23 cellular contexts compared by ENCODE assay signal in the genomic region with DNA sequence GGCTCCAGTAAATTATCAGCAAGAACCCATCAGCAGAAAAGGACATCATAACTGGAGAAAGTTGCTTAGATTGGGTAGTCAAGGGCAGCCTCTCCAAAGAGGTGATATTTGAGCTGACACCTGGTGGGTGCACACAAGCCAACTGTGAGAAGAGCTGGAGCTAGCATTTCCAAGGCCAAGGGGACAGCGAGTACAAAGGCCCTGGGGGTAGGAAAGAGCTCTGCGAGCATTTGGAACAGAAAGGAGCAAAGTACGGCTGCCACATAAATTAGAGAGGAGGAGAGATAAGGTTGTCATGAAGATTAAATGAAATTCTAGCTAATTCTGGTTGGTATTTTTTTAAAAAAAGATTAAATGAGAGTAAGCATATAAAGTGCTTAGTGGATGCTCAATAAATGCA.
"Had no signal": no experiment of that assay in that cellular context is flagged by ENCODE, and none has a peak within 500 bp of the region (broad histone marks: within the 10 kb centered on the region; RNA-seq: fewer than 3 reads in every experiment).

No MANE protein-coding gene starts in this region.

- H3K27ac Mint-ChIP-seq: naive thymus-derived CD4-positive, alpha-beta T cell; nephron progenitor cell; stimulated activated naive B cell treated with anti-CD40 and anti-IgM and Interleukin-4, amounts not matched to agents 10 μg/mL and 1 μg/mL and 100 μg/mL, for 72 hours; stimulated activated naive CD8-positive, alpha-beta T cell treated with anti-CD3 and anti-CD28 coated beads, Interleukin-15, amount 100 ng/mL, for 72 hours had no signal

- H3K4me3 ChIP-seq: colonic mucosa, esophagus squamous epithelium, gastroesophageal sphincter, psoas muscle, thoracic aorta, transverse colon had no signal

- ATAC-seq: gastroesophageal sphincter; left lobe of liver; naive thymus-derived CD4-positive, alpha-beta T cell; sciatic nerve; stimulated activated naive B cell treated with anti-CD40 and anti-IgM and Interleukin-4, amounts not matched to agents 10 μg/mL and 1 μg/mL and 100 μg/mL, for 72 hours; stimulated activated naive CD8-positive, alpha-beta T cell treated with anti-CD3 and anti-CD28 coated beads, Interleukin-15, amount 100 ng/mL, for 72 hours had no signal

- H3K27me3 ChIP-seq: colonic mucosa, esophagus squamous epithelium, gastroesophageal sphincter, transverse colon had no signal

- H3K4me3 Mint-ChIP-seq: naive thymus-derived CD4-positive, alpha-beta T cell; nephron progenitor cell; stimulated activated naive B cell treated with anti-CD40 and anti-IgM and Interleukin-4, amounts not matched to agents 10 μg/mL and 1 μg/mL and 100 μg/mL, for 72 hours; stimulated activated naive CD8-positive, alpha-beta T cell treated with anti-CD3 and anti-CD28 coated beads, Interleukin-15, amount 100 ng/mL, for 72 hours had no signal

- H3K36me3 Mint-ChIP-seq: naive thymus-derived CD4-positive, alpha-beta T cell; stimulated activated naive B cell treated with anti-CD40 and anti-IgM and Interleukin-4, amounts not matched to agents 10 μg/mL and 1 μg/mL and 100 μg/mL, for 72 hours had no signal

- H3K4me1 Mint-ChIP-seq: stimulated activated naive B cell treated with anti-CD40 and anti-IgM and Interleukin-4, amounts not matched to agents 10 μg/mL and 1 μg/mL and 100 μg/mL, for 72 hours; stimulated activated naive CD8-positive, alpha-beta T cell treated with anti-CD3 and anti-CD28 coated beads, Interleukin-15, amount 100 ng/mL, for 72 hours had no signal

- H3K36me3 ChIP-seq: colonic mucosa, esophagus squamous epithelium, gastroesophageal sphincter, thoracic aorta, transverse colon had no signal

- H3K27ac ChIP-seq: colonic mucosa, esophagus squamous epithelium, gastroesophageal sphincter, psoas muscle, thoracic aorta, transverse colon had no signal

- H3K27me3 Mint-ChIP-seq: stimulated activated naive CD8-positive, alpha-beta T cell treated with anti-CD3 and anti-CD28 coated beads, Interleukin-15, amount 100 ng/mL, for 72 hours had no signal

- DNase-seq: colonic mucosa; dermis blood vessel endothelial cell; esophagus squamous epithelium; foreskin fibroblast; head of caudate nucleus; hippocampal formation; kidney glomerular epithelial cell; mammary epithelial cell; naive thymus-derived CD4-positive, alpha-beta T cell; nephron progenitor cell; psoas muscle; retina; stimulated activated CD4-positive, alpha-beta T cell treated with anti-CD3 and anti-CD28 coated beads, Interleukin-2, amount 100 ng/mL, for 24 hours; stimulated activated CD4-positive, alpha-beta T cell treated with anti-CD3 and anti-CD28 coated beads, Interleukin-4, amount 100 ng/mL, for 4 hours; stimulated activated naive B cell treated with anti-CD40 and anti-IgM and Interleukin-4, amounts not matched to agents 10 μg/mL and 1 μg/mL and 100 μg/mL, for 72 hours; stimulated activated naive CD8-positive, alpha-beta T cell treated with anti-CD3 and anti-CD28 coated beads, Interleukin-15, amount 100 ng/mL, for 72 hours; substantia nigra; transverse colon had no signal

- H3K9me3 Mint-ChIP-seq: naive thymus-derived CD4-positive, alpha-beta T cell; nephron progenitor cell; stimulated activated naive B cell treated with anti-CD40 and anti-IgM and Interleukin-4, amounts not matched to agents 10 μg/mL and 1 μg/mL and 100 μg/mL, for 72 hours; stimulated activated naive CD8-positive, alpha-beta T cell treated with anti-CD3 and anti-CD28 coated beads, Interleukin-15, amount 100 ng/mL, for 72 hours had no signal

- H3K9me3 ChIP-seq: colonic mucosa, esophagus squamous epithelium, gastroesophageal sphincter, psoas muscle, thoracic aorta, transverse colon had no signal

- FAIRE-seq: islet of Langerhans had no signal

- H3K4me1 ChIP-seq: colonic mucosa had no signal
